ENCODE assay signal across 29 cellular contexts in the genomic region with DNA sequence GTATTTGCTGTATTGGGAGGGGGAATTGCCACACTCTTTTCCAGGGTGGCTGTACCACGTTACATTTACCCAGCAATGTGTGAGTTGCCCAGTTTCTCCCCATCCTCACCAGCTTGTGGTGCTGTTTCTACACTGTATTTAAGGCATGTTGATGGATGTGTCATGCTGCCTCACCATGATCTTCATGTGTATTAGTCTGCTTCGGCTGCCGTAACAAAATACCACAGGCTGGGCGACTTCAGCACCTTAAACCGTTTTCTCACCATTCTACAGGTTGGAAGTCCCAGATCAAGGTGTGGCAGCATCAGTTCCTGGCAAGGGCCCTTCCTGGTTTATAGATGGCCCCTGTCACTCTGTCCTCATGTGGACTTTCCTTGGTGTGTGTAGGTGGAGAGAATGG.
"Had no signal": no experiment of that assay in that cellular context is flagged by ENCODE, and none has a peak within 500 bp of the region (broad histone marks: within the 10 kb centered on the region; RNA-seq: fewer than 3 reads in every experiment).

No MANE protein-coding gene starts in this region.

- FAIRE-seq: colon, endometrium, endothelial cell of umbilical vein had no signal

- ATAC-seq: activated naive CD4-positive, alpha-beta T cell treated with anti-CD3 and anti-CD28 coated beads, Interleukin-2, amount 50 U/mL, for 72 hours; activated T-cell treated with anti-CD3 and anti-CD28 coated beads, Interleukin-2, amount 50 U/mL, for 72 hours; gastroesophageal sphincter; WTC11 had no signal

- DNase-seq: activated CD4-positive, alpha-beta memory T cell treated with anti-CD3 and anti-CD28 coated beads, Interleukin-2, amount 10 ng/mL, durations not matched to agents 7 days and 5 days; activated CD4-positive, alpha-beta T cell treated with anti-CD3 and anti-CD28 coated beads for 1 hour; activated CD4-positive, alpha-beta T cell treated with anti-CD3 and anti-CD28 coated beads for 4 hours; activated CD4-positive, alpha-beta T cell treated with anti-CD3 and anti-CD28 coated beads, Interleukin-2, amount 10 ng/mL, durations not matched to agents 7 days and 5 days; activated CD4-positive, alpha-beta T cell treated with anti-CD3 and anti-CD28 coated beads, Interleukin-2, amount 50 U/mL, for 4 hours; activated CD8-positive, alpha-beta memory T cell treated with anti-CD3 and anti-CD28 coated beads, Interleukin-2, amount 50 U/mL, for 48 hours; activated gamma-delta T cell; activated naive CD4-positive, alpha-beta T cell; activated naive CD4-positive, alpha-beta T cell treated with anti-CD3 and anti-CD28 coated beads, Interleukin-2, amount 10 ng/mL, durations not matched to agents 7 days and 5 days; activated naive CD8-positive, alpha-beta T cell treated with anti-CD3 and anti-CD28 coated beads, Interleukin-2, amount 10 ng/mL, durations not matched to agents 7 days and 5 days; activated T-cell treated with anti-CD3 and anti-CD28 coated beads for 4 hours; activated T-cell treated with anti-CD3 and anti-CD28 coated beads, Interleukin-2, amount 50 U/mL, for 24 hours; activated T-cell treated with anti-CD3 and anti-CD28 coated beads, Interleukin-2, amount 50 U/mL, for 72 hours; cortex of kidney; dermis blood vessel endothelial cell; effector CD4-positive, alpha-beta T cell; esophagus squamous epithelium; foreskin melanocyte; T-helper 2 cell had no signal

- H3K27me3 ChIP-seq: ascending aorta, breast epithelium, cardiac muscle cell had no signal

- H3K9me3 ChIP-seq: ascending aorta, breast epithelium, esophagus squamous epithelium, gastroesophageal sphincter had no signal

- H3K4me1 ChIP-seq: ascending aorta, breast epithelium, esophagus squamous epithelium, gastroesophageal sphincter had no signal

- H3K27ac ChIP-seq: ascending aorta, breast epithelium, cardiac muscle cell, epithelial cell of prostate, esophagus squamous epithelium, gastroesophageal sphincter had no signal

- H3K4me3 ChIP-seq: ascending aorta, breast epithelium, cardiac muscle cell, esophagus squamous epithelium, gastroesophageal sphincter had no signal

- H3K36me3 ChIP-seq: ascending aorta, breast epithelium, cardiac muscle cell, esophagus squamous epithelium, gastroesophageal sphincter had no signal
